Comparison of ENCODE assay signal across 9 cellular contexts in the genomic region with DNA sequence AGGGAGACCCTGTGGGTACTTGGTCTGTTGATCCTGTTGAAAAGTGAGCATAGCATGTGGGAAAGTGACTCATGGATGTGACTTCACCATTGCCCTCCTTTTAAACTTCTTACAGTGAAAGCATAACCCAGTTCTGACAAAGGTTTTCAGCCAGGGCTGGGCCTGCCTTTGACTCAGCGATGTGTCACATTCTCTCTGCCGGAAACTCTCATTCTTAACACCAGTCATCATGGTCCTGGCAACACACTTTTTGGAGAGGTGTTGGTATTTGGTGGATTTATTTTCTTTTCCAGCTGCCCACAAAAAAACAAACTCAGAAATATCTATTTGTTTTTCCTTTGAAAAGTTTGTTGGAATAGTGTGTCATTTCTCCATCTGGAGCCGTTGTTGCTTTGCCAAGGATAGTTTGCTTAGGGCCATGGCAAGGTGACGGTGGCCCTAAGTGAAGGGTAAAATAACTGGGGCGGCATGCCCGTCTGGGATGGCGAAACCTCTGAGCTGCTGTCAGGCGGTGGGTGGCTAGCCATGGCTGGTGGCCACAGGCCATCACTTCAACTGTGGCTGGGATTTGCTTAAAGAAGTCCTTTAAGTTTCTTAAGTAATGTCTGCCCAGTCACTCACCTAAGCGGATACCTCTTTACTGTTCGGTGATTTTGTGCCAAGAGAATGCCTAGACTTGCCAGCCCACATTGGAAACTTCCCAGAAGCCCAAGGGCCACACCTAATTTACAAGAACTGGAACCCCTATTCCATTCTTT.
DNase-seq lines count a peak whose midpoint lies in the region; ATAC-seq and TF ChIP-seq lines count a peak whose summit lies in the region.
"Had no signal": no experiment of that assay in that cellular context is flagged by ENCODE, and none has a peak within 500 bp of the region (broad histone marks: within the 10 kb centered on the region; RNA-seq: fewer than 3 reads in every experiment).

No MANE protein-coding gene starts in this region.

- ATAC-seq in gastrocnemius medialis = peak; percentile 95 to 96
- no peak for ATAC-seq in GM19023 (IDR thresholded peaks at IDR 0.05; ENCODE audit: unreplicated experiment)

- peak overlapping the region; percentile 47 for H3K4me2 ChIP-seq in fibroblast of lung (ENCODE audit: extremely low read depth, insufficient read depth, low read length)

- DNase-seq in DMS53 (lab: John Stamatoyannopoulos, UW) (peak; percentile 57), DMS53 treated with DMSO at 0.1 percent for 48 hours (lab: John Stamatoyannopoulos, UW; ENCODE audit: unreplicated experiment) (no peak), RPMI7951 (ENCODE audit: low read depth) (peak; percentile 99), fibroblast of lung (ENCODE audit: low read depth in 2 of 2) (peak; percentile 99 to 100), gastrocnemius medialis (peak; percentile 60 to 78), T-helper 9 cell (no peak), COR-L47 (lab: John Stamatoyannopoulos, UW) (no peak)

- no peak overlapping the region for H3K4me3 ChIP-seq in fibroblast of lung (replicated peaks in 1 of 4; ENCODE audit: control extremely low read depth in 1 of 4, insufficient read depth in 1 of 4, low read depth in 3 of 4, low read length in 4 of 4)
- peak overlapping the region in 1 of 4 donors; percentile 4 for H3K4me3 ChIP-seq in gastrocnemius medialis

- peak in 1 of 2 donors; percentile 28 for TF ChIP-seq POLR2A in gastrocnemius medialis (IDR thresholded peaks at IDR 0.05)

- H3K4me1 ChIP-seq in fibroblast of lung (ENCODE audit: control insufficient read depth, extremely low read depth, insufficient read depth, low read length) (peaks cover 24% of the 10 kb centered on the region), gastrocnemius medialis (peaks cover 22 to 28% of the 10 kb centered on the region in 2 donors)

- TF ChIP-seq CTCF in fibroblast of lung (conservative IDR thresholded peaks at IDR 0.05 in 1 of 2, IDR thresholded peaks at IDR 0.05 in 1 of 2; ENCODE audit: low read depth in 1 of 2, low read length in 2 of 2) (no peak), gastrocnemius medialis (IDR thresholded peaks at IDR 0.05 in 4 of 5, conservative IDR thresholded peaks at IDR 0.05 in 1 of 5) (no peak)

- H3K27me3 ChIP-seq in fibroblast of lung (ENCODE audit: control insufficient read depth, insufficient read depth, low read length) (no peaks in the 10 kb centered on the region), gastrocnemius medialis (no peaks in the 10 kb centered on the region)

- H3K79me2 ChIP-seq in fibroblast of lung (ENCODE audit: control insufficient read depth, insufficient read depth, low read length) = no peaks in the 10 kb centered on the region

- peak overlapping the region; percentile 84 for H3K27ac ChIP-seq in fibroblast of lung (ENCODE audit: insufficient read depth, low read length)
- peak overlapping the region; percentile 64 to 82 (median 75) for H3K27ac ChIP-seq in gastrocnemius medialis
- H3K27ac ChIP-seq: 22Rv1 had no signal

- in situ Hi-C loops in gastrocnemius medialis (cut with MboI; ENCODE audit: low sequenced_read_pairs in 4 of 4) = no loop called here

- H3K9me3 ChIP-seq in fibroblast of lung (ENCODE audit: control insufficient read depth, insufficient read depth, low read depth, low read length) (no peaks in the 10 kb centered on the region), gastrocnemius medialis (no peaks in the 10 kb centered on the region)

- no peak overlapping the region for H2AFZ ChIP-seq in fibroblast of lung (ENCODE audit: low read length)

- H4K20me1 ChIP-seq in fibroblast of lung (ENCODE audit: control insufficient read depth, extremely low read depth, insufficient read depth, low read length) = no peaks in the 10 kb centered on the region

- no peaks in the 10 kb centered on the region for H3K36me3 ChIP-seq in fibroblast of lung (ENCODE audit: control insufficient read depth, insufficient read depth, low read length)
- H3K36me3 ChIP-seq in gastrocnemius medialis = no peaks in the 10 kb centered on the region

- H3K9ac ChIP-seq in fibroblast of lung (ENCODE audit: insufficient read depth, low read length) = peak overlapping the region; percentile 20

- intact Hi-C loops in gastrocnemius medialis (cut with DNase I; ENCODE audit: low total_unique reads) = loop anchor here (1.0 kb wide), 1 partner anchor 64 kb away; no protein-coding TSS in a partner anchor

Comparison
In these comparisons a context has a peak if more than half of its experiments do, and no peak if none do; other contexts are left out.
1. DNase-seq: peak in DMS53 (single experiment), RPMI7951 (single experiment), fibroblast of lung (2 of 2) and gastrocnemius medialis (2 of 2); none in DMS53 treated with DMSO at 0.1 percent for 48 hours (single experiment), T-helper 9 cell (single experiment) and COR-L47 (single experiment).